In the genomic region with DNA sequence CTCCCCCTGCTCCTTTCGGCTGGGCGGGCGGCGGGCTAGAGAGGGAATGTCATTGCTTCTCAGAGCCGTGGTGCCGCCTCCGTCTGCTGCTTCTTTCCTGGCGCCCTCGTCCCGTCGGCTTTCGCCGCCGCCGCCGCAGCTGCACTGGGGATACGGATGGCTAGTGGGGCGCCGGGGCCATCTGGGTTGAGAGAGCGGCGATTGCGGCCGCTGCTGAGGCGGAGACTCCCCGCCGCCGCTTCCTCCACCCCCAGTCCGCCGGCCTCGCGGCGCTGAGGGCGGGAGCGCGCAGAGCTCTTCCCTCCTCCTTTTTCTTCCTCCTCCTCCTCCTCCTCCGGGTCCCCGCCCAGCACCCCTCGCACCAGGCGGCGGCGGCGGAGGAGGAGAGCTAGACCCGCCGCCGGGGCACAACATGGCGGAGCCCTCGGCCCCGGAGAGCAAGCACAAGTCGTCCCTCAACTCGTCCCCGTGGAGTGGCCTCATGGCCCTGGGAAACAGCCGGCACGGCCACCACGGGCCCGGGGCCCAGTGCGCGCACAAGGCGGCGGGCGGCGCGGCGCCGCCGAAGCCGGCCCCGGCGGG, we compare ENCODE assay signal across 1 cellular context.
TF ChIP-seq lines count a peak whose summit lies in the region.

A gene (plus strand): TSS at position 339 of the 582 bp plus-strand sequence. CDS start 74 bp downstream, at position 413.

TF ChIP-seq in K562, 482 proteins besides CTCF, POLR2A, EP300 and RAD21 (continued from another document and continues in another):
- TF ChIP-seq, protein P1, sequence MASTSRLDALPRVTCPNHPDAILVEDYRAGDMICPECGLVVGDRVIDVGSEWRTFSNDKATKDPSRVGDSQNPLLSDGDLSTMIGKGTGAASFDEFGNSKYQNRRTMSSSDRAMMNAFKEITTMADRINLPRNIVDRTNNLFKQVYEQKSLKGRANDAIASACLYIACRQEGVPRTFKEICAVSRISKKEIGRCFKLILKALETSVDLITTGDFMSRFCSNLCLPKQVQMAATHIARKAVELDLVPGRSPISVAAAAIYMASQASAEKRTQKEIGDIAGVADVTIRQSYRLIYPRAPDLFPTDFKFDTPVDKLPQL (IDR thresholded peaks at IDR 0.05; ENCODE audit: extremely low read depth, insufficient read length): no peak
- TF ChIP-seq, protein P2, sequence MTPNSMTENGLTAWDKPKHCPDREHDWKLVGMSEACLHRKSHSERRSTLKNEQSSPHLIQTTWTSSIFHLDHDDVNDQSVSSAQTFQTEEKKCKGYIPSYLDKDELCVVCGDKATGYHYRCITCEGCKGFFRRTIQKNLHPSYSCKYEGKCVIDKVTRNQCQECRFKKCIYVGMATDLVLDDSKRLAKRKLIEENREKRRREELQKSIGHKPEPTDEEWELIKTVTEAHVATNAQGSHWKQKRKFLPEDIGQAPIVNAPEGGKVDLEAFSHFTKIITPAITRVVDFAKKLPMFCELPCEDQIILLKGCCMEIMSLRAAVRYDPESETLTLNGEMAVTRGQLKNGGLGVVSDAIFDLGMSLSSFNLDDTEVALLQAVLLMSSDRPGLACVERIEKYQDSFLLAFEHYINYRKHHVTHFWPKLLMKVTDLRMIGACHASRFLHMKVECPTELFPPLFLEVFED (CRISPR knock-in tag; conservative IDR thresholded peaks at IDR 0.05): 0 out of 2 replicates have a peak, but pooled peaks have one; percentile 17
- TF ChIP-seq, protein P3, sequence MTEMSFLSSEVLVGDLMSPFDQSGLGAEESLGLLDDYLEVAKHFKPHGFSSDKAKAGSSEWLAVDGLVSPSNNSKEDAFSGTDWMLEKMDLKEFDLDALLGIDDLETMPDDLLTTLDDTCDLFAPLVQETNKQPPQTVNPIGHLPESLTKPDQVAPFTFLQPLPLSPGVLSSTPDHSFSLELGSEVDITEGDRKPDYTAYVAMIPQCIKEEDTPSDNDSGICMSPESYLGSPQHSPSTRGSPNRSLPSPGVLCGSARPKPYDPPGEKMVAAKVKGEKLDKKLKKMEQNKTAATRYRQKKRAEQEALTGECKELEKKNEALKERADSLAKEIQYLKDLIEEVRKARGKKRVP (CRISPR knock-in tag; IDR thresholded peaks at IDR 0.05): peak; percentile 20; the same call in 1 of the 2 replicates
- TF ChIP-seq NCOR1 (IDR thresholded peaks at IDR 0.05) (no peak), BCL6 (CRISPR knock-in tag; IDR thresholded peaks at IDR 0.05) (no peak), FUS (optimal IDR thresholded peaks at IDR 0.05; ENCODE audit: low read depth, low read length) (peak; percentile 26), MYC (IDR thresholded peaks at IDR 0.05; ENCODE audit: low read depth, low read length) (peak; percentile 50), MYC (CRISPR knock-in tag; IDR thresholded peaks at IDR 0.05; ENCODE audit: borderline replicate concordance, low read depth) (no peak), RHOXF2B (CRISPR knock-in tag; conservative IDR thresholded peaks at IDR 0.05) (peak; percentile 72; the same call in 1 of the 2 replicates), ZNF263 (CRISPR knock-in tag; IDR thresholded peaks at IDR 0.05; ENCODE audit: borderline replicate concordance) (peak; percentile 94), RB1 (IDR thresholded peaks at IDR 0.05; ENCODE audit: low read depth) (no peak; the same call in none of the 2 replicates), OTX1 (CRISPR knock-in tag; IDR thresholded peaks at IDR 0.05) (no peak), ZNF282 (CRISPR knock-in tag; IDR thresholded peaks at IDR 0.05) (peak; percentile 48; the same call in 1 of the 2 replicates), CHCHD3 (CRISPR knock-in tag; IDR thresholded peaks at IDR 0.05) (peak; percentile 90; the same call in 1 of the 2 replicates), U2AF2 (optimal IDR thresholded peaks at IDR 0.05; ENCODE audit: low read depth, low read length) (no peak), BRD4 (IDR thresholded peaks at IDR 0.05) (no peak), KLF1 (tag; IDR thresholded peaks at IDR 0.05) (peak; percentile 50; the same call in 1 of the 2 replicates), SMC3 (conservative IDR thresholded peaks at IDR 0.05; ENCODE audit: insufficient read depth, low read depth, low read length) (no peak), PURB (CRISPR knock-in tag; IDR thresholded peaks at IDR 0.05; ENCODE audit: low read depth) (no peak), XRCC4 (IDR thresholded peaks at IDR 0.05; ENCODE audit: extremely low read depth, insufficient read depth, insufficient read length) (no peak), POU5F1 (IDR thresholded peaks at IDR 0.05; ENCODE audit: borderline replicate concordance, low read depth, low read length, partially characterized antibody) (no peak), ZFPM2 (CRISPR knock-in tag; IDR thresholded peaks at IDR 0.05) (0 out of 2 replicates have a peak, but pooled peaks have one; percentile 44), PML (IDR thresholded peaks at IDR 0.05; ENCODE audit: low read length) (peak; percentile 83; the same call in 1 of the 2 replicates), DACH1 (IDR thresholded peaks at IDR 0.05; ENCODE audit: partially characterized antibody) (no peak), FOXM1 (IDR thresholded peaks at IDR 0.05; ENCODE audit: low read depth) (no peak), FOXM1 (CRISPR knock-in tag; IDR thresholded peaks at IDR 0.05; ENCODE audit: low read depth) (no peak), TFAM (CRISPR knock-in tag; conservative IDR thresholded peaks at IDR 0.05) (no peak), GTF2F1 (IDR thresholded peaks at IDR 0.05; ENCODE audit: low read depth, low read length) (no peak; the same call in 1 of the 2 replicates), ZNF140 (CRISPR knock-in tag; IDR thresholded peaks at IDR 0.05) (no peak), U2AF1 (optimal IDR thresholded peaks at IDR 0.05; ENCODE audit: low read depth, low read length) (no peak), EP400 (IDR thresholded peaks at IDR 0.05) (peak; percentile 20; the same call in 1 of the 2 replicates)
- TF ChIP-seq, protein P4, sequence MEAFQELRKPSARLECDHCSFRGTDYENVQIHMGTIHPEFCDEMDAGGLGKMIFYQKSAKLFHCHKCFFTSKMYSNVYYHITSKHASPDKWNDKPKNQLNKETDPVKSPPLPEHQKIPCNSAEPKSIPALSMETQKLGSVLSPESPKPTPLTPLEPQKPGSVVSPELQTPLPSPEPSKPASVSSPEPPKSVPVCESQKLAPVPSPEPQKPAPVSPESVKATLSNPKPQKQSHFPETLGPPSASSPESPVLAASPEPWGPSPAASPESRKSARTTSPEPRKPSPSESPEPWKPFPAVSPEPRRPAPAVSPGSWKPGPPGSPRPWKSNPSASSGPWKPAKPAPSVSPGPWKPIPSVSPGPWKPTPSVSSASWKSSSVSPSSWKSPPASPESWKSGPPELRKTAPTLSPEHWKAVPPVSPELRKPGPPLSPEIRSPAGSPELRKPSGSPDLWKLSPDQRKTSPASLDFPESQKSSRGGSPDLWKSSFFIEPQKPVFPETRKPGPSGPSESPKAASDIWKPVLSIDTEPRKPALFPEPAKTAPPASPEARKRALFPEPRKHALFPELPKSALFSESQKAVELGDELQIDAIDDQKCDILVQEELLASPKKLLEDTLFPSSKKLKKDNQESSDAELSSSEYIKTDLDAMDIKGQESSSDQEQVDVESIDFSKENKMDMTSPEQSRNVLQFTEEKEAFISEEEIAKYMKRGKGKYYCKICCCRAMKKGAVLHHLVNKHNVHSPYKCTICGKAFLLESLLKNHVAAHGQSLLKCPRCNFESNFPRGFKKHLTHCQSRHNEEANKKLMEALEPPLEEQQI (IDR thresholded peaks at IDR 0.05): no peak
- TF ChIP-seq, protein P5, sequence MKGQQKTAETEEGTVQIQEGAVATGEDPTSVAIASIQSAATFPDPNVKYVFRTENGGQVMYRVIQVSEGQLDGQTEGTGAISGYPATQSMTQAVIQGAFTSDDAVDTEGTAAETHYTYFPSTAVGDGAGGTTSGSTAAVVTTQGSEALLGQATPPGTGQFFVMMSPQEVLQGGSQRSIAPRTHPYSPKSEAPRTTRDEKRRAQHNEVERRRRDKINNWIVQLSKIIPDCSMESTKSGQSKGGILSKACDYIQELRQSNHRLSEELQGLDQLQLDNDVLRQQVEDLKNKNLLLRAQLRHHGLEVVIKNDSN (CRISPR knock-in tag; IDR thresholded peaks at IDR 0.05): no peak
- TF ChIP-seq, protein P6, sequence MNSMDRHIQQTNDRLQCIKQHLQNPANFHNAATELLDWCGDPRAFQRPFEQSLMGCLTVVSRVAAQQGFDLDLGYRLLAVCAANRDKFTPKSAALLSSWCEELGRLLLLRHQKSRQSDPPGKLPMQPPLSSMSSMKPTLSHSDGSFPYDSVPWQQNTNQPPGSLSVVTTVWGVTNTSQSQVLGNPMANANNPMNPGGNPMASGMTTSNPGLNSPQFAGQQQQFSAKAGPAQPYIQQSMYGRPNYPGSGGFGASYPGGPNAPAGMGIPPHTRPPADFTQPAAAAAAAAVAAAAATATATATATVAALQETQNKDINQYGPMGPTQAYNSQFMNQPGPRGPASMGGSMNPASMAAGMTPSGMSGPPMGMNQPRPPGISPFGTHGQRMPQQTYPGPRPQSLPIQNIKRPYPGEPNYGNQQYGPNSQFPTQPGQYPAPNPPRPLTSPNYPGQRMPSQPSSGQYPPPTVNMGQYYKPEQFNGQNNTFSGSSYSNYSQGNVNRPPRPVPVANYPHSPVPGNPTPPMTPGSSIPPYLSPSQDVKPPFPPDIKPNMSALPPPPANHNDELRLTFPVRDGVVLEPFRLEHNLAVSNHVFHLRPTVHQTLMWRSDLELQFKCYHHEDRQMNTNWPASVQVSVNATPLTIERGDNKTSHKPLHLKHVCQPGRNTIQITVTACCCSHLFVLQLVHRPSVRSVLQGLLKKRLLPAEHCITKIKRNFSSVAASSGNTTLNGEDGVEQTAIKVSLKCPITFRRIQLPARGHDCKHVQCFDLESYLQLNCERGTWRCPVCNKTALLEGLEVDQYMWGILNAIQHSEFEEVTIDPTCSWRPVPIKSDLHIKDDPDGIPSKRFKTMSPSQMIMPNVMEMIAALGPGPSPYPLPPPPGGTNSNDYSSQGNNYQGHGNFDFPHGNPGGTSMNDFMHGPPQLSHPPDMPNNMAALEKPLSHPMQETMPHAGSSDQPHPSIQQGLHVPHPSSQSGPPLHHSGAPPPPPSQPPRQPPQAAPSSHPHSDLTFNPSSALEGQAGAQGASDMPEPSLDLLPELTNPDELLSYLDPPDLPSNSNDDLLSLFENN (IDR thresholded peaks at IDR 0.05; ENCODE audit: low read depth in 2 of 2, low read length in 2 of 2): no peak
- TF ChIP-seq, protein P7, sequence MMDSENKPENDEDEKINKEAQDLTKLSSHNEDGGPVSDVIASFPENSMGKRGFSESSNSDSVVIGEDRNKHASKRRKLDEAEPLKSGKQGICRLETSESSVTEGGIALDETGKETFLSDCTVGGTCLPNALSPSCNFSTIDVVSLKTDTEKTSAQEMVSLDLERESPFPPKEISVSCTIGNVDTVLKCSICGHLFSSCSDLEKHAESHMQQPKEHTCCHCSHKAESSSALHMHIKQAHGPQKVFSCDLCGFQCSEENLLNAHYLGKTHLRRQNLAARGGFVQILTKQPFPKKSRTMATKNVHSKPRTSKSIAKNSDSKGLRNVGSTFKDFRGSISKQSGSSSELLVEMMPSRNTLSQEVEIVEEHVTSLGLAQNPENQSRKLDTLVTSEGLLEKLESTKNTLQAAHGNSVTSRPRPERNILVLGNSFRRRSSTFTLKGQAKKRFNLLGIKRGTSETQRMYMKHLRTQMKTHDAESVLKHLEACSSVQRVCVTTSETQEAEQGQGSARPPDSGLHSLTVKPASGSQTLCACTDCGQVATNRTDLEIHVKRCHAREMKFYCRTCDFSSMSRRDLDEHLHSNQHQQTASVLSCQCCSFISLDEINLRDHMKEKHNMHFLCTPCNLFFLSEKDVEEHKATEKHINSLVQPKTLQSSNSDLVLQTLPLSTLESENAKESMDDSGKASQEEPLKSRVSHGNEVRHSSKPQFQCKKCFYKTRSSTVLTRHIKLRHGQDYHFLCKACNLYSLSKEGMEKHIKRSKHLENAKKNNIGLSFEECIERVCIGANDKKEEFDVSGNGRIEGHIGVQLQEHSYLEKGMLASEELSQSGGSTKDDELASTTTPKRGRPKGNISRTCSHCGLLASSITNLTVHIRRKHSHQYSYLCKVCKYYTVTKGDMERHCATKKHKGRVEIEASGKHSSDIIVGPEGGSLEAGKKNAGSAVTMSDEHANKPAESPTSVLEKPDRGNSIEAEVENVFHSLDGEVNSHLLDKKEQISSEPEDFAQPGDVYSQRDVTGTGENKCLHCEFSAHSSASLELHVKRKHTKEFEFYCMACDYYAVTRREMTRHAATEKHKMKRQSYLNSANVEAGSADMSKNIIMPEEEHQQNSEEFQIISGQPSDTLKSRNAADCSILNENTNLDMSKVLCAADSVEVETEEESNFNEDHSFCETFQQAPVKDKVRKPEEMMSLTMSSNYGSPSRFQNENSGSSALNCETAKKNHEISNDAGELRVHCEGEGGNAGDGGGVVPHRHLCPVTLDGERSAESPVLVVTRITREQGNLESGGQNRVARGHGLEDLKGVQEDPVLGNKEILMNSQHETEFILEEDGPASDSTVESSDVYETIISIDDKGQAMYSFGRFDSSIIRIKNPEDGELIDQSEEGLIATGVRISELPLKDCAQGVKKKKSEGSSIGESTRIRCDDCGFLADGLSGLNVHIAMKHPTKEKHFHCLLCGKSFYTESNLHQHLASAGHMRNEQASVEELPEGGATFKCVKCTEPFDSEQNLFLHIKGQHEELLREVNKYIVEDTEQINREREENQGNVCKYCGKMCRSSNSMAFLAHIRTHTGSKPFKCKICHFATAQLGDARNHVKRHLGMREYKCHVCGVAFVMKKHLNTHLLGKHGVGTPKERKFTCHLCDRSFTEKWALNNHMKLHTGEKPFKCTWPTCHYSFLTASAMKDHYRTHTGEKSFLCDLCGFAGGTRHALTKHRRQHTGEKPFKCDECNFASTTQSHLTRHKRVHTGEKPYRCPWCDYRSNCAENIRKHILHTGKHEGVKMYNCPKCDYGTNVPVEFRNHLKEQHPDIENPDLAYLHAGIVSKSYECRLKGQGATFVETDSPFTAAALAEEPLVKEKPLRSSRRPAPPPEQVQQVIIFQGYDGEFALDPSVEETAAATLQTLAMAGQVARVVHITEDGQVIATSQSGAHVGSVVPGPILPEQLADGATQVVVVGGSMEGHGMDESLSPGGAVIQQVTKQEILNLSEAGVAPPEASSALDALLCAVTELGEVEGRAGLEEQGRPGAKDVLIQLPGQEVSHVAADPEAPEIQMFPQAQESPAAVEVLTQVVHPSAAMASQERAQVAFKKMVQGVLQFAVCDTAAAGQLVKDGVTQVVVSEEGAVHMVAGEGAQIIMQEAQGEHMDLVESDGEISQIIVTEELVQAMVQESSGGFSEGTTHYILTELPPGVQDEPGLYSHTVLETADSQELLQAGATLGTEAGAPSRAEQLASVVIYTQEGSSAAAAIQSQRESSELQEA (IDR thresholded peaks at IDR 0.05; ENCODE audit: low read depth): no peak
- TF ChIP-seq, protein P8, sequence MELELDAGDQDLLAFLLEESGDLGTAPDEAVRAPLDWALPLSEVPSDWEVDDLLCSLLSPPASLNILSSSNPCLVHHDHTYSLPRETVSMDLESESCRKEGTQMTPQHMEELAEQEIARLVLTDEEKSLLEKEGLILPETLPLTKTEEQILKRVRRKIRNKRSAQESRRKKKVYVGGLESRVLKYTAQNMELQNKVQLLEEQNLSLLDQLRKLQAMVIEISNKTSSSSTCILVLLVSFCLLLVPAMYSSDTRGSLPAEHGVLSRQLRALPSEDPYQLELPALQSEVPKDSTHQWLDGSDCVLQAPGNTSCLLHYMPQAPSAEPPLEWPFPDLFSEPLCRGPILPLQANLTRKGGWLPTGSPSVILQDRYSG (tag; conservative IDR thresholded peaks at IDR 0.05; ENCODE audit: low read depth): no peak
- TF ChIP-seq, protein P9, sequence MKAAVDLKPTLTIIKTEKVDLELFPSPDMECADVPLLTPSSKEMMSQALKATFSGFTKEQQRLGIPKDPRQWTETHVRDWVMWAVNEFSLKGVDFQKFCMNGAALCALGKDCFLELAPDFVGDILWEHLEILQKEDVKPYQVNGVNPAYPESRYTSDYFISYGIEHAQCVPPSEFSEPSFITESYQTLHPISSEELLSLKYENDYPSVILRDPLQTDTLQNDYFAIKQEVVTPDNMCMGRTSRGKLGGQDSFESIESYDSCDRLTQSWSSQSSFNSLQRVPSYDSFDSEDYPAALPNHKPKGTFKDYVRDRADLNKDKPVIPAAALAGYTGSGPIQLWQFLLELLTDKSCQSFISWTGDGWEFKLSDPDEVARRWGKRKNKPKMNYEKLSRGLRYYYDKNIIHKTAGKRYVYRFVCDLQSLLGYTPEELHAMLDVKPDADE (conservative IDR thresholded peaks at IDR 0.05; ENCODE audit: control insufficient read depth, low read depth, low read length): peak; percentile 69; the same call in 1 of the 2 replicates
